19 cellular contexts compared by ENCODE assay signal in the genomic region with DNA sequence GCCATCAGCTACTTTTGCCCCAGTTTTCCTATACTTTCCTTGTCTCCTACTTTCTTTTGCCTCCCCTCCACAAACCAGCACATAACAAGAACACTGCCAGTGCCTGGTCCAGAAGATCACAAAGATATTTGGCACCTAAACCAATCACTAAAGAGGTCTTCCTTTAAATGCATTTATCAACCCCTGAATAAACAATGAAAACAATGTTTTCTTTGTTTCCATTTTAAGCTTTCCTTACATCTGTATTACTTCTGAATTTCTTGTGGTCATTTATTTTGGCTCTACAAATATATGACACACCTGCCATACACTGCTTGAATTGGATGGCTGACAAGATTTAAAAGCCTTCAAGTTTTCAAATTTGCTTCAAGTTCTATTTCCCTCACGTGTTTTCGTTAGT. TPM values are rescaled to one million over a fixed set of nuclear protein-coding genes. Genes with fewer than 3 reads are reported as not detected.
DNase-seq lines count a peak whose midpoint lies in the region; ATAC-seq, FAIRE-seq and TF ChIP-seq lines count a peak whose summit lies in the region.
"Had no signal": no experiment of that assay in that cellular context is flagged by ENCODE, and none has a peak within 500 bp of the region (broad histone marks: within the 10 kb centered on the region; RNA-seq: fewer than 3 reads in every experiment).

No MANE protein-coding gene starts in this region.

- no peaks in the 10 kb centered on the region for H3K27me3 ChIP-seq in pancreas

- peaks cover 45% of the 10 kb centered on the region for H3K9me3 Mint-ChIP-seq in nephron progenitor cell
- H3K9me3 Mint-ChIP-seq in stimulated activated effector memory CD8-positive, alpha-beta T cell treated with anti-CD3 and anti-CD28 coated beads, Interleukin-12 subunit alpha, Interleukin-12 subunit beta, amount 100 ng/mL, for 72 hours: peaks cover 8% of the 10 kb centered on the region
- H3K9me3 Mint-ChIP-seq: CD4-positive, alpha-beta T cell had no signal

- no peaks in the 10 kb centered on the region for H3K4me1 ChIP-seq in pancreas

- H3K36me3 ChIP-seq in pancreas: no peaks in the 10 kb centered on the region

- WGBS in pancreas, 2 donors: 51 to 53% methylated on average over 2 of the region's 2 CpGs

- H3K27ac Mint-ChIP-seq in nephron progenitor cell: peak overlapping the region; percentile 46
- no peak overlapping the region for H3K27ac Mint-ChIP-seq in stimulated activated effector memory CD8-positive, alpha-beta T cell treated with anti-CD3 and anti-CD28 coated beads, Interleukin-12 subunit alpha, Interleukin-12 subunit beta, amount 100 ng/mL, for 72 hours
- H3K27ac Mint-ChIP-seq: B cell; CD4-positive, alpha-beta T cell had no signal

- peak; percentile 10 for FAIRE-seq in colon (lab: Jason Lieb, UNC)
- no peak for FAIRE-seq in pancreas (lab: Jason Lieb, UNC)
- FAIRE-seq: A204.1, G401.6, GM12891, H54 had no signal

- H3K4me3 ChIP-seq in pancreas: no peak overlapping the region
- H3K4me3 ChIP-seq: GM23248 had no signal

- no peak overlapping the region for H3K27ac ChIP-seq in pancreas
- H3K27ac ChIP-seq: GM23248 had no signal

- intact Hi-C loops in pancreas (cut with DNase I): no loop called here

- peaks cover 6% of the 10 kb centered on the region for H3K27me3 Mint-ChIP-seq in nephron progenitor cell (ENCODE audit: low read depth, poor library complexity)
- H3K27me3 Mint-ChIP-seq: B cell; CD4-positive, alpha-beta T cell had no signal

- peaks cover 33% of the 10 kb centered on the region for H3K36me3 Mint-ChIP-seq in nephron progenitor cell (ENCODE audit: low read depth)
- no peaks in the 10 kb centered on the region for H3K36me3 Mint-ChIP-seq in stimulated activated effector memory CD8-positive, alpha-beta T cell treated with anti-CD3 and anti-CD28 coated beads, Interleukin-12 subunit alpha, Interleukin-12 subunit beta, amount 100 ng/mL, for 72 hours

- peak; percentile 15 for DNase-seq in HT-29 (ENCODE audit: low spot score)
- DNase-seq in nephron progenitor cell: no peak
- DNase-seq in SK-N-DZ (ENCODE audit: low spot score): no peak
- no peak for DNase-seq in stimulated activated effector memory CD8-positive, alpha-beta T cell treated with anti-CD3 and anti-CD28 coated beads, Interleukin-12 subunit alpha, Interleukin-12 subunit beta, amount 100 ng/mL, for 72 hours (ENCODE audit: low spot score in 2 of 2)
- no peak for DNase-seq in pancreas
- DNase-seq: C1 segment of cervical spinal cord; Calu3; CD4-positive, alpha-beta T cell; DMS 273 treated with DMSO at 0.1 percent for 48 hours; EL; GM23248 had no signal

- no peak for ATAC-seq in stimulated activated effector memory CD8-positive, alpha-beta T cell treated with anti-CD3 and anti-CD28 coated beads, Interleukin-12 subunit alpha, Interleukin-12 subunit beta, amount 100 ng/mL, for 72 hours
- ATAC-seq in HG02571 (IDR thresholded peaks at IDR 0.05; ENCODE audit: unreplicated experiment): no peak
- ATAC-seq in pancreas: no peak
- ATAC-seq: HCT116 had no signal

- H3K4me3 Mint-ChIP-seq in nephron progenitor cell: no peak overlapping the region
- H3K4me3 Mint-ChIP-seq in stimulated activated effector memory CD8-positive, alpha-beta T cell treated with anti-CD3 and anti-CD28 coated beads, Interleukin-12 subunit alpha, Interleukin-12 subunit beta, amount 100 ng/mL, for 72 hours: no peak overlapping the region
- H3K4me3 Mint-ChIP-seq: B cell; CD4-positive, alpha-beta T cell had no signal

- TF ChIP-seq CTCF in nephron progenitor cell (IDR thresholded peaks at IDR 0.05) (no peak), pancreas (IDR thresholded peaks at IDR 0.05) (no peak)

- H3K4me1 Mint-ChIP-seq in nephron progenitor cell: no peaks in the 10 kb centered on the region
- H3K4me1 Mint-ChIP-seq in stimulated activated effector memory CD8-positive, alpha-beta T cell treated with anti-CD3 and anti-CD28 coated beads, Interleukin-12 subunit alpha, Interleukin-12 subunit beta, amount 100 ng/mL, for 72 hours: peaks cover 5% of the 10 kb centered on the region

- no peaks in the 10 kb centered on the region for H3K9me3 ChIP-seq in pancreas

RNA-seq across cellular contexts. Expression of gene MBNL3, which starts 43.9 kb away (rescaled TPM):
- 5.4 and 7.6 TPM in 2 replicates for total RNA-seq in HT-29 (2014; rRNA removed; shearing (Covaris generic))
- polyA plus RNA-seq in SK-N-DZ (2014; cell fraction: cytosol; rRNA removed): 0.32 and 0.53 TPM in 2 replicates
- 0.60 and 0.84 TPM in 2 replicates for polyA plus RNA-seq in SK-N-DZ (2014; cell fraction: nucleus; rRNA removed)
- 10 to 100 TPM in 5 of 6 donors, 1 to 10 TPM in 1; 7.8 to 15.7 (median 12.5) TPM for total RNA-seq in pancreas
- polyA plus RNA-seq in pancreas: 1 to 10 TPM; 1.2 to 2.5 TPM
